Comparison of ENCODE assay signal across 8 cellular contexts in genomic region chr12:31317471-31318397, GRCh38. TPM values are rescaled to one million over a fixed set of nuclear protein-coding genes. Genes with fewer than 3 reads are reported as not detected.
DNase-seq lines count a peak whose midpoint lies in the region; ATAC-seq and TF ChIP-seq lines count a peak whose summit lies in the region.

No MANE protein-coding gene starts in this region.

- peak overlapping the region; percentile 36 for H3K27ac Mint-ChIP-seq in endodermal cell

- peaks cover 60% of the 10 kb centered on the region for H4K20me1 ChIP-seq in OCI-LY7 (ENCODE audit: insufficient read depth, low read length)

- no peaks in the 10 kb centered on the region for H3K9me3 Mint-ChIP-seq in endodermal cell

- no peaks in the 10 kb centered on the region for H3K9me2 ChIP-seq in OCI-LY7 (ENCODE audit: insufficient read depth, low read length)

- DNase-seq in SIG-M5 treated with dmso at 0.1 percent for 504 hours (lab: John Stamatoyannopoulos, UW; ENCODE audit: unreplicated experiment) (peak; percentile 28), SIG-M5 (lab: John Stamatoyannopoulos, UW) (no peak), OCI-LY7 (ENCODE audit: low spot score) (peak; percentile 24), endodermal cell (no peak), AG08396 (ENCODE audit: low spot score) (no peak)

- intact Hi-C loops in OCI-LY7 (cut with micrococcal nuclease; ENCODE audit: unreplicated experiment), result no loop called here

- H3K27me3 ChIP-seq in endodermal cell (ENCODE audit: control insufficient read depth, insufficient read depth, low read length, poor library complexity, severe bottlenecking) (no peaks in the 10 kb centered on the region), neuron (ENCODE audit: insufficient read depth, low read length) (no peaks in the 10 kb centered on the region)

- CTCF ChIA-PET in OCI-LY7 (lab: Charles Lee; ENCODE audit: unreplicated experiment), result no interaction called here

- H3K27me3 Mint-ChIP-seq in endodermal cell (ENCODE audit: insufficient read depth), result no peaks in the 10 kb centered on the region

- H2AFZ ChIP-seq in OCI-LY7 (ENCODE audit: low read length), result no peak overlapping the region
- no peak overlapping the region for H2AFZ ChIP-seq in neuron (ENCODE audit: low read depth, low read length)

- H3K36me3 Mint-ChIP-seq in endodermal cell (ENCODE audit: low read depth), result peaks cover 24% of the 10 kb centered on the region

- TF ChIP-seq CTCF in OCI-LY7 (conservative IDR thresholded peaks at IDR 0.05; ENCODE audit: low read length) (no peak), endodermal cell (conservative IDR thresholded peaks at IDR 0.05) (no peak)

- H3K36me3 ChIP-seq in OCI-LY7 (ENCODE audit: insufficient read depth, low read length), result peaks cover 29% of the 10 kb centered on the region
- H3K36me3 ChIP-seq in endodermal cell (ENCODE audit: control insufficient read depth, insufficient read depth, low read length), result peaks cover 10% of the 10 kb centered on the region
- peaks cover 1% of the 10 kb centered on the region for H3K36me3 ChIP-seq in neuron (ENCODE audit: insufficient read depth, low read length)

- ATAC-seq in GM21390 (IDR thresholded peaks at IDR 0.05; ENCODE audit: unreplicated experiment) (no peak), HG02970 (IDR thresholded peaks at IDR 0.05; ENCODE audit: low FRiP score, unreplicated experiment) (no peak)

- POLR2A ChIA-PET in OCI-LY7 (lab: Charles Lee), result interaction anchor here (0.5 to 2.0 kb wide), 7 partner anchors 9 to 250 kb away, joined by 3 to 9 read pairs (median 3); partner anchors contain the start of gene SINHCAF

- H3K4me3 Mint-ChIP-seq in endodermal cell, result peak overlapping the region; percentile 9

- H3K9me3 ChIP-seq in OCI-LY7 (ENCODE audit: low read length) (peaks cover 1% of the 10 kb centered on the region; the same call in 1 of the 2 replicates), endodermal cell (ENCODE audit: control insufficient read depth, low read length) (no peaks in the 10 kb centered on the region), neuron (ENCODE audit: low read length) (no peaks in the 10 kb centered on the region)

- H3K4me3 ChIP-seq in OCI-LY7 (ENCODE audit: low read depth, low read length, poor library complexity, severe bottlenecking) (peak overlapping the region; percentile 70), endodermal cell (ENCODE audit: low read length) (peak overlapping the region; percentile 69), neuron (ENCODE audit: low read length) (peak overlapping the region; percentile 11)

- peaks cover 100% of the 10 kb centered on the region for H3K79me2 ChIP-seq in OCI-LY7 (ENCODE audit: insufficient read depth, low read depth, low read length)

- H3K4me1 ChIP-seq in OCI-LY7 (ENCODE audit: insufficient read depth, low read length, poor library complexity, severe bottlenecking) (peaks cover 60% of the 10 kb centered on the region), endodermal cell (ENCODE audit: control insufficient read depth, insufficient read depth, low read length) (peaks cover 27% of the 10 kb centered on the region), neuron (ENCODE audit: insufficient read depth, low read length) (peaks cover 45% of the 10 kb centered on the region)

- H3K9ac ChIP-seq in endodermal cell (ENCODE audit: extremely low read depth, low read length, poor library complexity, severe bottlenecking), result peak overlapping the region; percentile 14

- no TSS peak for BruUV-seq in OCI-LY7 (replicated peaks; lab: Mats Ljungman, UMichigan)

- peak overlapping the region; percentile 33 for H3K27ac ChIP-seq in OCI-LY7 (ENCODE audit: low read depth, low read length, poor library complexity, severe bottlenecking)
- no peak overlapping the region for H3K27ac ChIP-seq in endodermal cell (ENCODE audit: low read depth, low read length)

- peaks cover 75% of the 10 kb centered on the region for H3K4me1 Mint-ChIP-seq in endodermal cell

- peak overlapping the region; percentile 87 for H3K4me2 ChIP-seq in OCI-LY7 (ENCODE audit: low read length)

- 31 to 56% methylated on average over 4 to 8 of the region's 8 CpGs for WGBS in endodermal cell (ENCODE audit: insufficient coverage in 1 of 2, insufficient read length in 1 of 2), 2 experiments

RNA-seq across cellular contexts. Expression of gene SINHCAF, which starts 8.2 kb away (rescaled TPM):
- total RNA-seq in OCI-LY7 (2014; rRNA removed; shearing (Covaris generic)), result 51.0 and 54.0 TPM in 2 replicates
- total RNA-seq in OCI-LY7 (2022) (86.2 and 94.1 TPM in 2 replicates), endodermal cell (100 to 1,000 TPM; 323 to 779 TPM)
- 193 TPM for polyA plus RNA-seq in endodermal cell (2013, experiment 1 of 2)
- polyA plus RNA-seq in endodermal cell (2013, experiment 2 of 2), result 173 TPM

Comparison
In these comparisons a context has a peak if more than half of its experiments do, and no peak if none do; other contexts are left out.
1. DNase-seq: peak in SIG-M5 treated with dmso at 0.1 percent for 504 hours (single experiment) and OCI-LY7 (single experiment); none in SIG-M5 (single experiment), endodermal cell (single experiment) and AG08396 (single experiment).
2. H3K4me3 ChIP-seq: peak in every context shown above with its lines; median percentile 70 in OCI-LY7; 69 in endodermal cell; 11 in neuron.